Comparison of ENCODE assay signal across 1 cellular context in genomic region chr12:49019120-49019430, GRCh38.
TF ChIP-seq lines count a peak whose summit lies in the region.

No MANE protein-coding gene starts in this region.

TF ChIP-seq in GM12878, 131 proteins besides CTCF, POLR2A, EP300 and RAD21:
- TF ChIP-seq ETV6 (conservative IDR thresholded peaks at IDR 0.05 in 1 of 2, IDR thresholded peaks at IDR 0.05 in 1 of 2; ENCODE audit: borderline replicate concordance in 1 of 2, low read depth in 1 of 2) (no peak), EED (IDR thresholded peaks at IDR 0.05; ENCODE audit: low read depth) (no peak), IRF5 (IDR thresholded peaks at IDR 0.05; ENCODE audit: borderline replicate concordance) (no peak), DPF2 (IDR thresholded peaks at IDR 0.05) (no peak), SKIL (IDR thresholded peaks at IDR 0.05; ENCODE audit: low read depth, poor library complexity, severe bottlenecking) (no peak), TCF7 (IDR thresholded peaks at IDR 0.05; ENCODE audit: borderline replicate concordance) (no peak), LARP7 (IDR thresholded peaks at IDR 0.05) (no peak), SMAD1 (IDR thresholded peaks at IDR 0.05; ENCODE audit: low read depth, partially characterized antibody) (peak; percentile 1), IKZF1 (conservative IDR thresholded peaks at IDR 0.05) (no peak), NFIC (IDR thresholded peaks at IDR 0.05; ENCODE audit: low read depth, low read length) (no peak), CBFB (IDR thresholded peaks at IDR 0.05; ENCODE audit: low read depth) (no peak), MEF2B (IDR thresholded peaks at IDR 0.05; ENCODE audit: partially characterized antibody, poor library complexity, severe bottlenecking) (peak; percentile 9), ZNF274 (IDR thresholded peaks at IDR 0.05; ENCODE audit: insufficient read depth, insufficient read length) (no peak), E2F8 (IDR thresholded peaks at IDR 0.05; ENCODE audit: low read depth, partially characterized antibody) (no peak), PAX5 (IDR thresholded peaks at IDR 0.05; ENCODE audit: borderline replicate concordance, low read depth, low read length) (no peak)
